ENCODE assay signal across 8 cellular contexts in the genomic region with DNA sequence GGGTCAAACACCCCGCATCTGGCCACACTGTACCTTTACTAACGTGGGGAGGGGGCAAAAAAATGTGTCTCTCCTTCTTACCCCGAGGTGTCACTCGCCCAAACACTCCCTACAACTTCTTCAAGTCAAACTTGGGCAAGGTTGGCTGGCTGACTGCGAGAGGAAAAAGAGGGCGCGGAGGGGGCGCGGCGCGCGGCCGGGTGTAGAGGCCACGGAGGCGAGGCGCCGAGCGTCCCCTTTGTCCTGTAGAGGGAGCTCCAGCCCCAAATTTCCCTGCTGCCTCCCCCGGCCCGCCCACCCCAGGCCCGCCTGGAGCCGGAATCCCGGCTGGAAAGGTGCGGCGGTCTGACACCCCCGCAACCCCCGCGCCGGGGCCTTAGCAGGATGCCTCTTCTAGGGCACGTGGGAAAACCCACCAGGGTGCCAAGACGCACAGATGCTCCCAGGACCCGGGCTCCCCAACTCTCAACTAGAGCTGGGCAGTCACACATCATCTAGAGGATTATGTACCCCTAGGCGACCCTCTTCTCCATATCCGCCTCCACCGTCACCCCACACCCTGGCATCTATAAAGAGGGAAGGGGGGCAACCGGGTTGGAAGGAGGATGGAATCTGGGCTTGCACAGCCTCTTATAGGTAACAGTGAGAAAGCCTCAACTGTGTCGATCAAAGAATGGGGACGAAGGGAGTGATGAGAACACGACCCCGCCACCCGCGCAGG. TPM values are rescaled to one million over a fixed set of nuclear protein-coding genes. Genes with fewer than 3 reads are reported as not detected.
DNase-seq lines count a peak whose midpoint lies in the region; ATAC-seq and TF ChIP-seq lines count a peak whose summit lies in the region.

No MANE protein-coding gene starts in this region.

- H3K9ac ChIP-seq in parathyroid adenoma, result no peak overlapping the region

- no peak for ATAC-seq in GM19397 (IDR thresholded peaks at IDR 0.05; ENCODE audit: unreplicated experiment)
- no peak for ATAC-seq in natural killer cell treated with Interleukin-12 subunit alpha and Interleukin-12 subunit beta and Interleukin-15 and Interleukin-18, amount 100 ng/mL, for 72 hours

- H3K36me3 Mint-ChIP-seq in natural killer cell treated with Interleukin-12 subunit alpha and Interleukin-12 subunit beta and Interleukin-15 and Interleukin-18, amount 100 ng/mL, for 72 hours, result peaks cover 5% of the 10 kb centered on the region

- no peak for DNase-seq in GM12864 (ENCODE audit: low read depth)
- DNase-seq in NOMO-1 treated with dmso at 0.1 percent for 144 hours (lab: John Stamatoyannopoulos, UW; ENCODE audit: unreplicated experiment), result peak; percentile 26
- DNase-seq in fibroblast of pulmonary artery (ENCODE audit: low read depth), result peak; percentile 37
- no peak for DNase-seq in natural killer cell treated with Interleukin-12 subunit alpha and Interleukin-12 subunit beta and Interleukin-15 and Interleukin-18, amount 100 ng/mL, for 72 hours (ENCODE audit: low spot score)
- no peak for DNase-seq in DMS 273 (lab: John Stamatoyannopoulos, UW; ENCODE audit: unreplicated experiment)
- DNase-seq in A172 (ENCODE audit: low spot score), result no peak

- no peak overlapping the region for H3K27ac ChIP-seq in parathyroid adenoma

- TF ChIP-seq CTCF in GM12864 (IDR thresholded peaks at IDR 0.05; ENCODE audit: low read depth, low read length, missing control alignments), result peak; percentile 39
- peak; percentile 45 for TF ChIP-seq CTCF in fibroblast of pulmonary artery (IDR thresholded peaks at IDR 0.05; ENCODE audit: low read length, missing control alignments)
- TF ChIP-seq CTCF in parathyroid adenoma (IDR thresholded peaks at IDR 0.05), result peak; percentile 21

- H3K4me2 ChIP-seq in parathyroid adenoma (ENCODE audit: low read length), result no peak overlapping the region

- H3K9me3 ChIP-seq in parathyroid adenoma (ENCODE audit: control insufficient read depth, low read length), result no peaks in the 10 kb centered on the region

- H3K79me2 ChIP-seq in parathyroid adenoma, result no peaks in the 10 kb centered on the region

- no peak overlapping the region for H3K4me3 Mint-ChIP-seq in natural killer cell treated with Interleukin-12 subunit alpha and Interleukin-12 subunit beta and Interleukin-15 and Interleukin-18, amount 100 ng/mL, for 72 hours

- H3K4me1 Mint-ChIP-seq in natural killer cell treated with Interleukin-12 subunit alpha and Interleukin-12 subunit beta and Interleukin-15 and Interleukin-18, amount 100 ng/mL, for 72 hours (ENCODE audit: low read depth in 2 of 2), result peaks cover 6 to 13% of the 10 kb centered on the region in 2 donors

- H3K9me3 Mint-ChIP-seq in natural killer cell treated with Interleukin-12 subunit alpha and Interleukin-12 subunit beta and Interleukin-15 and Interleukin-18, amount 100 ng/mL, for 72 hours, result no peaks in the 10 kb centered on the region

- peaks cover 53 to 60% of the 10 kb centered on the region in 2 donors for H3K27me3 Mint-ChIP-seq in natural killer cell treated with Interleukin-12 subunit alpha and Interleukin-12 subunit beta and Interleukin-15 and Interleukin-18, amount 100 ng/mL, for 72 hours

- H3K4me1 ChIP-seq in parathyroid adenoma, result no peaks in the 10 kb centered on the region

- H2AFZ ChIP-seq in parathyroid adenoma, result no peak overlapping the region

- H3K36me3 ChIP-seq in parathyroid adenoma (ENCODE audit: control insufficient read depth, insufficient read depth, low read length), result no peaks in the 10 kb centered on the region

- no peaks in the 10 kb centered on the region for H3K27me3 ChIP-seq in parathyroid adenoma (ENCODE audit: control insufficient read depth, insufficient read depth, low read length)

- H3K4me3 ChIP-seq in GM12864 (ENCODE audit: low read depth, low read length), result no peak overlapping the region
- H3K4me3 ChIP-seq in fibroblast of pulmonary artery (replicated peaks; ENCODE audit: low read depth, low read length), result peak overlapping the region; percentile 5
- no peak overlapping the region for H3K4me3 ChIP-seq in parathyroid adenoma (ENCODE audit: low read depth, low read length)

- no peak overlapping the region for H3K27ac Mint-ChIP-seq in natural killer cell treated with Interleukin-12 subunit alpha and Interleukin-12 subunit beta and Interleukin-15 and Interleukin-18, amount 100 ng/mL, for 72 hours

RNA-seq across cellular contexts. Expression of a gene that starts 4.2 kb away (rescaled TPM):
- total RNA-seq in natural killer cell treated with Interleukin-12 subunit alpha and Interleukin-12 subunit beta and Interleukin-15 and Interleukin-18, amount 100 ng/mL, for 72 hours, result not detected
- 7.7 and 8.6 TPM in 2 replicates for total RNA-seq in A172 (2014; rRNA removed; shearing (Covaris generic))

Comparison
In these comparisons a context has a peak if more than half of its experiments do, and no peak if none do; other contexts are left out.
1. DNase-seq: peak in NOMO-1 treated with dmso at 0.1 percent for 144 hours (single experiment) and fibroblast of pulmonary artery (single experiment); none in GM12864 (single experiment), natural killer cell treated with Interleukin-12 subunit alpha and Interleukin-12 subunit beta and Interleukin-15 and Interleukin-18, amount 100 ng/mL, for 72 hours (single experiment), DMS 273 (single experiment) and A172 (single experiment).
2. Peak in every context shown above with its lines, with median percentiles within 50 percentile points of each other: CTCF ChIP-seq.